13 cellular contexts compared by ENCODE assay signal in the genomic region with DNA sequence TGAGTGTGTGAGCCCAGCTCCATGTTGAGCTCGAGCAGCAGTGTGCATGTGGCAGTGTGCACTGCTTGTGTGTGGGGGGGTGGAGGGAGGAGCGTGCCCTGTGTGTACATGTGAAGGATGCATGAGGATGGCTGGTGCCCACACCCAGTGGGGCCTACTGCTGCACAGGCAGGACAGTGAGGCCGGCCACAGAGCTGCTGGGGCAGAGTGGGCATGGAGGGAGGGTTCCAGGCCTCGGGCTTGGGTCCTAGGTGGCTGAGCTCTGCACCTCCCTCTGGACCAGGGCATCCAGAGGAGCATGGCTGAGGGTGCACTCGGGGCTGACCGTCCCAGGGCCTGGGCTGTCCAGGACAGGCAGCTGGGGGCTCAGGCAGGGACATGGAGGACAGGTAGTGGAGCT. TPM values are rescaled to one million over a fixed set of nuclear protein-coding genes. Genes with fewer than 3 reads are reported as not detected.
DNase-seq lines count a peak whose midpoint lies in the region; ATAC-seq, FAIRE-seq and TF ChIP-seq lines count a peak whose summit lies in the region.
"Had no signal": no experiment of that assay in that cellular context is flagged by ENCODE, and none has a peak within 500 bp of the region (broad histone marks: within the 10 kb centered on the region; RNA-seq: fewer than 3 reads in every experiment).

No MANE protein-coding gene starts in this region.

- no peaks in the 10 kb centered on the region; the same call in 1 of the 2 replicates for H3K23me2 ChIP-seq in H1 (ENCODE audit: low read depth, low read length)

- H2AFZ ChIP-seq in H1 (ENCODE audit: low read length), result no peak overlapping the region
- H2AFZ ChIP-seq in neural progenitor cell (replicated peaks), result no peak overlapping the region

- CTCF ChIA-PET in A549 (lab: Yijun Ruan, JAX) (interaction anchor here (1.5 to 8.2 kb wide), 4 partner anchors 11 to 21 kb away, joined by 4 to 89 read pairs (median 5); a partner anchor contains a TSS), H1 (lab: Charles Lee; ENCODE audit: partially characterized antibody) (interaction anchor here (0.8 to 2.8 kb wide), 7 partner anchors 9 to 153 kb away, joined by 3 to 10 read pairs (median 3); a partner anchor contains a TSS)

- no peak overlapping the region for H3K23ac ChIP-seq in H1 (ENCODE audit: insufficient read length)

- H3K27ac Mint-ChIP-seq in neural progenitor cell, result peak overlapping the region; percentile 75
- H3K27ac Mint-ChIP-seq: activated naive CD4-positive, alpha-beta T cell treated with anti-CD3 and anti-CD28 coated beads, Interleukin-2, amount 50 U/mL, for 24 hours had no signal

- H3K4me3 Mint-ChIP-seq in neural progenitor cell, result no peak overlapping the region
- H3K4me3 Mint-ChIP-seq: activated naive CD4-positive, alpha-beta T cell treated with anti-CD3 and anti-CD28 coated beads, Interleukin-2, amount 50 U/mL, for 24 hours had no signal

- no peak overlapping the region for H4K5ac ChIP-seq in H1 (ENCODE audit: insufficient read length, low read depth, low read length)

- H3K18ac ChIP-seq in H1 (ENCODE audit: extremely low read depth, low read length), result no peak overlapping the region

- POLR2A ChIA-PET in A549 (lab: Yijun Ruan, JAX) (interaction anchor here (4.0 kb wide), 1 partner anchor 13 kb away, joined by 35 read pairs; a partner anchor contains a TSS), H1 (lab: Charles Lee; ENCODE audit: partially characterized antibody) (interaction anchor here (0.6 to 5.5 kb wide), 5 partner anchors 11 to 69 kb away, joined by 3 to 44 read pairs (median 3); a partner anchor contains a TSS)

- no peaks in the 10 kb centered on the region for H3K36me3 Mint-ChIP-seq in neural progenitor cell
- H3K36me3 Mint-ChIP-seq: activated naive CD4-positive, alpha-beta T cell treated with anti-CD3 and anti-CD28 coated beads, Interleukin-2, amount 50 U/mL, for 24 hours had no signal

- peaks cover 3% of the 10 kb centered on the region for H3K4me1 Mint-ChIP-seq in neural progenitor cell

- H3K36me3 ChIP-seq in H7 (replicated peaks; ENCODE audit: control insufficient read depth, insufficient read depth, low read length), result no peaks in the 10 kb centered on the region
- H3K36me3 ChIP-seq in H1 (ENCODE audit: control insufficient read depth in 2 of 4, insufficient read depth in 4 of 4, low read length in 3 of 4), result no peaks in the 10 kb centered on the region
- H3K36me3 ChIP-seq in neural progenitor cell, result no peaks in the 10 kb centered on the region

- TF ChIP-seq EP300 in A549 (IDR thresholded peaks at IDR 0.05), result no peak
- no peak for TF ChIP-seq EP300 in H1 (IDR thresholded peaks at IDR 0.05; ENCODE audit: borderline replicate concordance in 1 of 2, low read depth in 2 of 2, low read length in 2 of 2)

- H3K56ac ChIP-seq in H1 (replicated peaks; ENCODE audit: insufficient read length, low read depth, low read length), result no peak overlapping the region

- no peak for TF ChIP-seq POLR2A in A549 (IDR thresholded peaks at IDR 0.05; ENCODE audit: low read length)
- no peak for TF ChIP-seq POLR2A in H1 (IDR thresholded peaks at IDR 0.05; ENCODE audit: control extremely low read depth in 1 of 2, low read depth in 2 of 2, low read length in 2 of 2)

- ATAC-seq in A549, result peak; percentile 6; a peak in 4 of 6 replicates
- ATAC-seq in GM18907 (IDR thresholded peaks at IDR 0.05; ENCODE audit: unreplicated experiment), result no peak

- H3K4me1 ChIP-seq in A549 (peaks cover 5% of the 10 kb centered on the region; the same call in 1 of the 3 replicates), H1 (replicated peaks in 1 of 4; ENCODE audit: control insufficient read depth in 3 of 4, insufficient read depth in 4 of 4, low read length in 3 of 4) (peaks cover 0 to 10% (median 4%) of the 10 kb centered on the region in 4 experiments; a peak in 1 of 7 replicates), neural progenitor cell (peaks cover 14% of the 10 kb centered on the region)

- peak overlapping the region; percentile 30 for H4K91ac ChIP-seq in H1 (replicated peaks; ENCODE audit: insufficient read length, low read length)

- peaks cover 1 to 8% of the 10 kb centered on the region in 2 experiments for H4K20me1 ChIP-seq in H1 (replicated peaks in 1 of 2; ENCODE audit: control insufficient read depth in 1 of 2, insufficient read depth in 2 of 2, low read length in 2 of 2)
- H4K20me1 ChIP-seq in neural progenitor cell (ENCODE audit: low read depth), result no peaks in the 10 kb centered on the region

- 0 out of 2 replicates have a peak overlapping the region, but pooled peaks have one; percentile 60 for H2BK12ac ChIP-seq in H1 (ENCODE audit: low read depth, low read length)

- no peak overlapping the region for H2AK5ac ChIP-seq in H1 (ENCODE audit: low read depth, low read length)

- no peak overlapping the region for H2BK120ac ChIP-seq in H1 (replicated peaks; ENCODE audit: low read depth, low read length)

- H3K9me3 ChIP-seq in A549 (no peaks in the 10 kb centered on the region), H1 (ENCODE audit: insufficient read depth in 2 of 2, low read depth in 1 of 2, low read length in 1 of 2) (no peaks in the 10 kb centered on the region), neural progenitor cell (ENCODE audit: low read depth) (no peaks in the 10 kb centered on the region)

- FAIRE-seq in A549 (lab: Jason Lieb, UNC), result no peak
- no peak for FAIRE-seq in H1 (lab: Jason Lieb, UNC)
- FAIRE-seq: H54 had no signal

- H3K4me2 ChIP-seq in A549, result no peak overlapping the region
- no peak overlapping the region for H3K4me2 ChIP-seq in H1 (ENCODE audit: insufficient read depth in 1 of 2, low read depth in 2 of 2, low read length in 2 of 2)
- H3K4me2 ChIP-seq in neural progenitor cell, result no peak overlapping the region

- no peaks in the 10 kb centered on the region for H3F3A ChIP-seq in neural progenitor cell (ENCODE audit: low read depth)

- no peak overlapping the region for H3K4me3 ChIP-seq in A549
- H3K4me3 ChIP-seq in H7 (ENCODE audit: insufficient read depth, low read depth, low read length), result no peak overlapping the region
- no peak overlapping the region for H3K4me3 ChIP-seq in H1 (ENCODE audit: extremely low read depth in 1 of 4, insufficient read depth in 2 of 4, low read depth in 3 of 4, low read length in 4 of 4)
- H3K4me3 ChIP-seq in neural progenitor cell, result no peak overlapping the region

- H3K27me3 ChIP-seq in H7 (ENCODE audit: control insufficient read depth, insufficient read depth, low read length), result no peaks in the 10 kb centered on the region
- H3K27me3 ChIP-seq in H1 (replicated peaks in 1 of 4; ENCODE audit: control insufficient read depth in 3 of 4, extremely low read depth in 1 of 4, insufficient read depth in 3 of 4, low read length in 3 of 4), result 0 out of 7 replicates have a peak, but pooled peaks cover 0 to 5% (median 0%) of the 10 kb centered on the region in 4 experiments
- H3K27me3 ChIP-seq in neural progenitor cell, result no peaks in the 10 kb centered on the region

- no peaks in the 10 kb centered on the region for H3K9me3 Mint-ChIP-seq in neural progenitor cell
- H3K9me3 Mint-ChIP-seq: activated naive CD4-positive, alpha-beta T cell treated with anti-CD3 and anti-CD28 coated beads, Interleukin-2, amount 50 U/mL, for 24 hours had no signal

- peaks cover 8% of the 10 kb centered on the region for H3K27me3 Mint-ChIP-seq in neural progenitor cell (ENCODE audit: insufficient read depth, low read depth)
- H3K27me3 Mint-ChIP-seq: activated naive CD4-positive, alpha-beta T cell treated with anti-CD3 and anti-CD28 coated beads, Interleukin-2, amount 50 U/mL, for 24 hours had no signal

- no peak overlapping the region for H3K4ac ChIP-seq in H1 (replicated peaks; ENCODE audit: insufficient read length, low read depth, low read length)

- H3K27ac ChIP-seq in A549 (no peak overlapping the region), H1 (ENCODE audit: low read depth, low read length) (no peak overlapping the region), neural progenitor cell (no peak overlapping the region)
- H3K27ac ChIP-seq: C4-2B had no signal

- TF ChIP-seq CTCF in A549 (IDR thresholded peaks at IDR 0.05), result no peak
- no peak for TF ChIP-seq CTCF in H1 (IDR thresholded peaks at IDR 0.05; ENCODE audit: control extremely low read depth in 1 of 3, insufficient read depth in 1 of 3, low read depth in 1 of 3, low read length in 3 of 3)
- no peak for TF ChIP-seq CTCF in neural progenitor cell (IDR thresholded peaks at IDR 0.05)

- peaks cover 2% of the 10 kb centered on the region for H3K79me1 ChIP-seq in H1 (ENCODE audit: low read depth, low read length)

- no peak for DNase-seq in A549 (ENCODE audit: low read depth in 1 of 2, low spot score in 1 of 2)
- DNase-seq in H7, result peak; percentile 37
- no peak for DNase-seq in H1 (ENCODE audit: low read depth in 1 of 2, low spot score in 2 of 2)
- DNase-seq in neural progenitor cell (ENCODE audit: low spot score), result no peak
- DNase-seq in NCI-H2196 (lab: John Stamatoyannopoulos, UW; ENCODE audit: unreplicated experiment), result no peak
- DNase-seq in NCI-H1092 (lab: John Stamatoyannopoulos, UW), result no peak
- no peak for DNase-seq in effector CD4-positive, alpha-beta T cell
- DNase-seq: activated CD4-positive, CD25-positive, alpha-beta regulatory T cell treated with anti-CD3 and anti-CD28 coated beads, Interleukin-2, amount 50 U/mL, for 72 hours; KBM-7 had no signal

- H3K14ac ChIP-seq in H1 (ENCODE audit: insufficient read length), result no peak overlapping the region

- no peak for TF ChIP-seq RAD21 in A549 (conservative IDR thresholded peaks at IDR 0.05 in 1 of 2, IDR thresholded peaks at IDR 0.05 in 1 of 2)
- no peak for TF ChIP-seq RAD21 in H1 (IDR thresholded peaks at IDR 0.05 in 1 of 2, conservative IDR thresholded peaks at IDR 0.05 in 1 of 2; ENCODE audit: low read depth in 2 of 2, low read length in 2 of 2)

- H3K79me2 ChIP-seq in H1 (ENCODE audit: control insufficient read depth in 1 of 2, insufficient read depth in 2 of 2, low read length in 2 of 2) (no peaks in the 10 kb centered on the region), neural progenitor cell (ENCODE audit: low read depth) (no peaks in the 10 kb centered on the region)

- no peak overlapping the region for H2BK20ac ChIP-seq in H1 (ENCODE audit: low read length)

- H3K9ac ChIP-seq in H1 (replicated peaks in 1 of 4; ENCODE audit: extremely low read depth in 1 of 4, low read depth in 3 of 4, low read length in 3 of 4) (no peak overlapping the region), neural progenitor cell (no peak overlapping the region)

- no peak overlapping the region for H2BK5ac ChIP-seq in H1 (ENCODE audit: low read depth, low read length)

- no peak overlapping the region for H4K8ac ChIP-seq in H1 (ENCODE audit: extremely low read depth, insufficient read depth, low read length)

- WGBS in A549 (ENCODE audit: missing lambda C conversion rate), result 98% methylated on average over 4 of the region's 6 CpGs
- WGBS in H1 (ENCODE audit: extremely low coverage in 1 of 2, insufficient coverage in 1 of 2, insufficient read length in 1 of 2, insufficient replicate concordance in 2 of 2, low coverage in 1 of 2, low lambda C conversion rate in 2 of 2, missing lambda C conversion rate in 1 of 2), 2 experiments, result 82% methylated on average over 6 of the region's 6 CpGs; no CpG with 5 or more reads in 1 of the 2 experiments

- H2BK15ac ChIP-seq in H1 (ENCODE audit: low read length), result 0 out of 2 replicates have a peak overlapping the region, but pooled peaks have one; percentile 29

RNA-seq across cellular contexts. Expression of a gene that starts 1.8 kb away (rescaled TPM):
- polyA plus RNA-seq in A549 (2011; rRNA removed) (0.09 and 0.12 TPM in 2 replicates), A549 (2017; fragmentation: RNase III; extraction: RNeasy Plus Mini Kit Qiagen cat#74134 plus additional on column Dnase treatment) (0.37 to 0.48 TPM (median 0.40 TPM) in 3 replicates), H1 (2011; rRNA removed) (0.17 and 0.28 TPM in 2 replicates)
- 0.30 and 0.36 TPM in 2 replicates for polyA plus RNA-seq in A549 (2012; cell fraction: cytosol; rRNA removed)
- polyA plus RNA-seq in A549 (2012; cell fraction: nucleus; rRNA removed), result 0.32 and 1.1 TPM in 2 replicates
- 0.12 and 0.34 TPM in 2 replicates for polyA minus RNA-seq in A549 (2011; rRNA and poly(A)+ RNA removed)
- 1.7 TPM in 2 replicates for total RNA-seq in H7 (2014; rRNA removed; shearing (Covaris generic))
- total RNA-seq in H1 (2021; fragmentation: NEBNext Ultra II Directional; extraction: Animal tissue kit (Norgen Biotek cat#: 25700)), result 0.54 and 0.55 TPM in 2 replicates
- polyA plus RNA-seq in H1 (2011; cell fraction: cytosol; rRNA removed), result 0.27 TPM
- polyA plus RNA-seq in H1 (2011; cell fraction: nucleus; rRNA removed), result 0.54 TPM
- 0.25 to 0.57 TPM (median 0.40 TPM) in 4 replicates for polyA plus RNA-seq in H1 (2012, experiment 1 of 2)
- polyA plus RNA-seq in H1 (2012, experiment 2 of 2), result 0.10 TPM
- polyA plus RNA-seq in H1 (2013, experiment 1 of 2), result 0.36 TPM
- 0.40 TPM for polyA plus RNA-seq in H1 (2013, experiment 2 of 2)
- polyA minus RNA-seq in H1 (2011; rRNA and poly(A)+ RNA removed), result 0.16 and 0.22 TPM in 2 replicates
- not detected for polyA minus RNA-seq in H1 (2011; cell fraction: cytosol; rRNA and poly(A)+ RNA removed)
- 0.60 TPM for polyA minus RNA-seq in H1 (2011; cell fraction: nucleus; rRNA and poly(A)+ RNA removed)
- total RNA-seq in neural progenitor cell (ENCODE audit: low replicate concordance), result 0.25 TPM in 1 of 2 replicates, not detected in the other

RNA-seq across cellular contexts. Expression of a gene that starts 11.4 kb away (rescaled TPM):
- polyA plus RNA-seq in A549 (2011; rRNA removed), result 65.2 and 88.9 TPM in 2 replicates
- 267 and 296 TPM in 2 replicates for polyA plus RNA-seq in A549 (2012; cell fraction: cytosol; rRNA removed)
- polyA plus RNA-seq in A549 (2012; cell fraction: nucleus; rRNA removed), result 225 and 294 TPM in 2 replicates
- 106 to 109 TPM (median 107 TPM) in 3 replicates for polyA plus RNA-seq in A549 (2017; fragmentation: RNase III; extraction: RNeasy Plus Mini Kit Qiagen cat#74134 plus additional on column Dnase treatment)
- polyA minus RNA-seq in A549 (2011; rRNA and poly(A)+ RNA removed), result 32.6 and 39.4 TPM in 2 replicates
- 216 and 224 TPM in 2 replicates for total RNA-seq in H7 (2014; rRNA removed; shearing (Covaris generic))
- 68.5 TPM in 2 replicates for total RNA-seq in H1 (2021; fragmentation: NEBNext Ultra II Directional; extraction: Animal tissue kit (Norgen Biotek cat#: 25700))
- polyA plus RNA-seq in H1 (2011; rRNA removed), result 182 and 183 TPM in 2 replicates
- 167 TPM for polyA plus RNA-seq in H1 (2011; cell fraction: cytosol; rRNA removed)
- 249 TPM for polyA plus RNA-seq in H1 (2011; cell fraction: nucleus; rRNA removed)
- 36.2 to 105 TPM (median 94.7 TPM) in 4 replicates for polyA plus RNA-seq in H1 (2012, experiment 1 of 2)
- polyA plus RNA-seq in H1 (2012, experiment 2 of 2), result 106 TPM
- 97.5 TPM for polyA plus RNA-seq in H1 (2013, experiment 1 of 2)
- polyA plus RNA-seq in H1 (2013, experiment 2 of 2), result 90.9 TPM
- polyA minus RNA-seq in H1 (2011; rRNA and poly(A)+ RNA removed), result 25.4 and 32.8 TPM in 2 replicates
- polyA minus RNA-seq in H1 (2011; cell fraction: cytosol; rRNA and poly(A)+ RNA removed), result 33.8 TPM
- polyA minus RNA-seq in H1 (2011; cell fraction: nucleus; rRNA and poly(A)+ RNA removed), result 70.3 TPM
- total RNA-seq in neural progenitor cell (ENCODE audit: low replicate concordance), result 87.7 and 119 TPM in 2 replicates

RNA-seq across cellular contexts. Expression of a gene that starts 14.1 kb away (rescaled TPM):
- polyA plus RNA-seq in A549 (2011; rRNA removed), result 1.5 TPM in 2 replicates
- polyA plus RNA-seq in A549 (2012; cell fraction: cytosol; rRNA removed), result 2.8 and 4.7 TPM in 2 replicates
- polyA plus RNA-seq in A549 (2012; cell fraction: nucleus; rRNA removed), result 8.0 and 9.4 TPM in 2 replicates
- 2.2 to 3.1 TPM (median 2.6 TPM) in 3 replicates for polyA plus RNA-seq in A549 (2017; fragmentation: RNase III; extraction: RNeasy Plus Mini Kit Qiagen cat#74134 plus additional on column Dnase treatment)
- 1.9 and 2.4 TPM in 2 replicates for polyA minus RNA-seq in A549 (2011; rRNA and poly(A)+ RNA removed)
- total RNA-seq in H7 (2014; rRNA removed; shearing (Covaris generic)), result 21.2 and 23.3 TPM in 2 replicates
- 5.9 and 7.8 TPM in 2 replicates for total RNA-seq in H1 (2021; fragmentation: NEBNext Ultra II Directional; extraction: Animal tissue kit (Norgen Biotek cat#: 25700))
- polyA plus RNA-seq in H1 (2011; rRNA removed), result 2.6 and 5.3 TPM in 2 replicates
- polyA plus RNA-seq in H1 (2011; cell fraction: cytosol; rRNA removed), result 4.6 TPM
- polyA plus RNA-seq in H1 (2011; cell fraction: nucleus; rRNA removed), result 7.1 TPM
- polyA plus RNA-seq in H1 (2012, experiment 1 of 2), result 2.9 to 3.9 TPM (median 3.6 TPM) in 4 replicates
- 1.6 TPM for polyA plus RNA-seq in H1 (2012, experiment 2 of 2)
- polyA plus RNA-seq in H1 (2013, experiment 1 of 2), result 2.3 TPM
- polyA plus RNA-seq in H1 (2013, experiment 2 of 2), result 2.3 TPM
- polyA minus RNA-seq in H1 (2011; rRNA and poly(A)+ RNA removed), result 3.2 and 3.3 TPM in 2 replicates
- polyA minus RNA-seq in H1 (2011; cell fraction: cytosol; rRNA and poly(A)+ RNA removed), result 2.8 TPM
- 8.4 TPM for polyA minus RNA-seq in H1 (2011; cell fraction: nucleus; rRNA and poly(A)+ RNA removed)
- total RNA-seq in neural progenitor cell (ENCODE audit: low replicate concordance), result 2.2 and 6.7 TPM in 2 replicates

RNA-seq across cellular contexts. Expression of a gene that starts 42.4 kb away (rescaled TPM):
- 54.2 and 59.7 TPM in 2 replicates for polyA plus RNA-seq in A549 (2011; rRNA removed)
- polyA plus RNA-seq in A549 (2012; cell fraction: cytosol; rRNA removed), result 174 and 197 TPM in 2 replicates
- polyA plus RNA-seq in A549 (2012; cell fraction: nucleus; rRNA removed), result 155 and 261 TPM in 2 replicates
- 74.2 to 80.0 TPM (median 75.6 TPM) in 3 replicates for polyA plus RNA-seq in A549 (2017; fragmentation: RNase III; extraction: RNeasy Plus Mini Kit Qiagen cat#74134 plus additional on column Dnase treatment)
- polyA minus RNA-seq in A549 (2011; rRNA and poly(A)+ RNA removed), result 26.8 and 28.5 TPM in 2 replicates
- 109 and 172 TPM in 2 replicates for total RNA-seq in H7 (2014; rRNA removed; shearing (Covaris generic))
- total RNA-seq in H1 (2021; fragmentation: NEBNext Ultra II Directional; extraction: Animal tissue kit (Norgen Biotek cat#: 25700)), result 59.0 and 62.7 TPM in 2 replicates
- 244 and 249 TPM in 2 replicates for polyA plus RNA-seq in H1 (2011; rRNA removed)
- polyA plus RNA-seq in H1 (2011; cell fraction: cytosol; rRNA removed), result 186 TPM
- 157 TPM for polyA plus RNA-seq in H1 (2011; cell fraction: nucleus; rRNA removed)
- 31.0 to 91.5 TPM (median 85.9 TPM) in 4 replicates for polyA plus RNA-seq in H1 (2012, experiment 1 of 2)
- 110 TPM for polyA plus RNA-seq in H1 (2012, experiment 2 of 2)
- polyA plus RNA-seq in H1 (2013, experiment 1 of 2), result 72.3 TPM
- 69.2 TPM for polyA plus RNA-seq in H1 (2013, experiment 2 of 2)
- 30.6 and 36.8 TPM in 2 replicates for polyA minus RNA-seq in H1 (2011; rRNA and poly(A)+ RNA removed)
- 38.5 TPM for polyA minus RNA-seq in H1 (2011; cell fraction: cytosol; rRNA and poly(A)+ RNA removed)
- 46.7 TPM for polyA minus RNA-seq in H1 (2011; cell fraction: nucleus; rRNA and poly(A)+ RNA removed)
- 42.4 and 68.3 TPM in 2 replicates for total RNA-seq in neural progenitor cell (ENCODE audit: low replicate concordance)

RNA-seq across cellular contexts. Expression of a gene that starts 48.4 kb away (rescaled TPM):
- 8.2 and 9.8 TPM in 2 replicates for polyA plus RNA-seq in A549 (2011; rRNA removed)
- polyA plus RNA-seq in A549 (2012; cell fraction: cytosol; rRNA removed), result 43.1 and 47.3 TPM in 2 replicates
- 85.5 and 97.7 TPM in 2 replicates for polyA plus RNA-seq in A549 (2012; cell fraction: nucleus; rRNA removed)
- 27.3 to 29.0 TPM (median 28.9 TPM) in 3 replicates for polyA plus RNA-seq in A549 (2017; fragmentation: RNase III; extraction: RNeasy Plus Mini Kit Qiagen cat#74134 plus additional on column Dnase treatment)
- polyA minus RNA-seq in A549 (2011; rRNA and poly(A)+ RNA removed), result 0.99 and 1.6 TPM in 2 replicates
- 38.9 and 45.7 TPM in 2 replicates for total RNA-seq in H7 (2014; rRNA removed; shearing (Covaris generic))
- 19.9 and 22.5 TPM in 2 replicates for total RNA-seq in H1 (2021; fragmentation: NEBNext Ultra II Directional; extraction: Animal tissue kit (Norgen Biotek cat#: 25700))
- polyA plus RNA-seq in H1 (2011; rRNA removed), result 18.6 and 28.5 TPM in 2 replicates
- polyA plus RNA-seq in H1 (2011; cell fraction: cytosol; rRNA removed), result 23.7 TPM
- polyA plus RNA-seq in H1 (2011; cell fraction: nucleus; rRNA removed), result 41.3 TPM
- 15.0 to 30.9 TPM (median 25.2 TPM) in 4 replicates for polyA plus RNA-seq in H1 (2012, experiment 1 of 2)
- polyA plus RNA-seq in H1 (2012, experiment 2 of 2), result 17.1 TPM
- polyA plus RNA-seq in H1 (2013, experiment 1 of 2), result 26.2 TPM
- polyA plus RNA-seq in H1 (2013, experiment 2 of 2), result 25.8 TPM
- polyA minus RNA-seq in H1 (2011; rRNA and poly(A)+ RNA removed), result 1.3 and 1.4 TPM in 2 replicates
- 4.6 TPM for polyA minus RNA-seq in H1 (2011; cell fraction: cytosol; rRNA and poly(A)+ RNA removed)
- 5.5 TPM for polyA minus RNA-seq in H1 (2011; cell fraction: nucleus; rRNA and poly(A)+ RNA removed)
- total RNA-seq in neural progenitor cell (ENCODE audit: low replicate concordance), result 11.8 and 19.7 TPM in 2 replicates
